Comparison of ENCODE assay signal across 17 cellular contexts in the genomic region with DNA sequence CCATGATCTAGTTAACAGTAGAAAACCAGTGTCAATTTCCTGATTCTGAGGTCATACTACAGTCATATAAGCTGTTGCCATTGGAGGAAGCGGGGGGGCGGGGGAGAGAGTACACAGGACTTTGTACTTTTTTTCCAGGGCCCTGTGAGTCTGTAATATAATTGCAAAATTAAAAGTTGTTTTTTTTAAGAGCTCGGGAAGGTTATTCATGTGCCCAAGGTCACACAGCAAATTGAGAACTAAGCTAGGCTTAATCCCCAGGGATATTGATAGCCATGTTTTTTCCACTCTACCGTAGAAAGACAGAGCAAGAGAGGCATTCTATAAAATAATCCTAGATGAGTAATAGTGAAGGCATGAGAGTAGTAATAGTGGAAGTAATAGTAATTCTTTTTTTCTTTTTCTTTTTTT.
DNase-seq lines count a peak whose midpoint lies in the region; ATAC-seq, FAIRE-seq and TF ChIP-seq lines count a peak whose summit lies in the region.
"Had no signal": no experiment of that assay in that cellular context is flagged by ENCODE, and none has a peak within 500 bp of the region (broad histone marks: within the 10 kb centered on the region; RNA-seq: fewer than 3 reads in every experiment).

No MANE protein-coding gene starts in this region.

- POLR2A ChIA-PET in A549 (lab: Yijun Ruan, JAX) = no interaction called here

- H3K4me1 ChIP-seq in A549 = peaks cover 28% of the 10 kb centered on the region
- H3K4me1 ChIP-seq in right lobe of liver = peaks cover 0 to 20% (median 9%) of the 10 kb centered on the region in 4 donors
- H3K4me1 ChIP-seq: breast epithelium had no signal

- FAIRE-seq in A549 (lab: Jason Lieb, UNC) = no peak

- no peak for TF ChIP-seq RAD21 in A549 (conservative IDR thresholded peaks at IDR 0.05 in 1 of 2, IDR thresholded peaks at IDR 0.05 in 1 of 2)

- TF ChIP-seq EP300 in A549 (IDR thresholded peaks at IDR 0.05) = no peak

- CTCF ChIA-PET in A549 (lab: Yijun Ruan, JAX) = interaction anchor here (0.6 to 1.2 kb wide), 4 partner anchors 13 to 689 kb away, joined by 3 to 4 read pairs (median 3); no protein-coding TSS in a partner anchor

- ATAC-seq in A549 (peak; percentile 67 to 78; a peak in 4 of 6 replicates), right lobe of liver (peak; percentile 69 to 79 (median 75)), HG03354 (IDR thresholded peaks at IDR 0.05; ENCODE audit: poor library complexity, severe bottlenecking, unreplicated experiment) (no peak)
- ATAC-seq: activated CD8-positive, alpha-beta T cell treated with anti-CD3 and anti-CD28 coated beads, Interleukin-2, amount 10 ng/mL, durations not matched to agents 7 days and 5 days; Panc1 had no signal

- TF ChIP-seq CTCF in A549 (IDR thresholded peaks at IDR 0.05) (no peak), right lobe of liver (IDR thresholded peaks at IDR 0.05) (no peak)

- H3K4me3 ChIP-seq in A549 (no peak overlapping the region), MG63 (no peak overlapping the region), right lobe of liver (no peak overlapping the region)
- H3K4me3 ChIP-seq: breast epithelium, tibial nerve had no signal

- peak in 1 of 2 experiments; percentile 38 for DNase-seq in A549 (ENCODE audit: low read depth in 1 of 2, low spot score in 1 of 2)
- DNase-seq in MG63 = peak; percentile 59
- DNase-seq in dedifferentiated amniotic fluid mesenchymal stem cell (ENCODE audit: extremely low spot score) = peak; percentile 46
- DNase-seq in right lobe of liver = peak; percentile 77 to 86 (median 81)
- no peak for DNase-seq in NCI-H2171 (lab: John Stamatoyannopoulos, UW)
- no peak for DNase-seq in C1 segment of cervical spinal cord (lab: John Stamatoyannopoulos, UW)
- no peak for DNase-seq in midbrain (lab: John Stamatoyannopoulos, UW)
- DNase-seq: activated CD8-positive, alpha-beta T cell treated with anti-CD3 and anti-CD28 coated beads, Interleukin-2, amount 10 ng/mL, durations not matched to agents 7 days and 5 days; activated gamma-delta T cell treated with Interleukin-2 at 50 U/mL for 16 hours; COR-L47; mammary epithelial cell; NCI-H1417 treated with DMSO at 0.1 percent for 48 hours; NCI-H510A treated with DMSO at 0.1 percent for 48 hours had no signal

- no peaks in the 10 kb centered on the region for H3K9me3 ChIP-seq in A549
- H3K9me3 ChIP-seq in MG63 = no peaks in the 10 kb centered on the region
- H3K9me3 ChIP-seq in right lobe of liver = no peaks in the 10 kb centered on the region

- peak overlapping the region; percentile 63 to 80 for H3K27ac ChIP-seq in A549
- peak overlapping the region; percentile 84 to 93 (median 91) for H3K27ac ChIP-seq in right lobe of liver
- H3K27ac ChIP-seq: breast epithelium, tibial nerve had no signal

- WGBS in A549 (ENCODE audit: missing lambda C conversion rate) = 23% methylated on average over 4 of the region's 4 CpGs
- 23% methylated on average over 4 of the region's 4 CpGs for WGBS in right lobe of liver (ENCODE audit: insufficient coverage, low coverage, low lambda C conversion rate, missing lambda C conversion rate)

- no peak for TF ChIP-seq POLR2A in A549 (IDR thresholded peaks at IDR 0.05; ENCODE audit: low read length)
- TF ChIP-seq POLR2A in right lobe of liver (IDR thresholded peaks at IDR 0.05) = no peak

- H3K36me3 ChIP-seq in MG63 (no peaks in the 10 kb centered on the region), right lobe of liver (no peaks in the 10 kb centered on the region)
- H3K36me3 ChIP-seq: breast epithelium, tibial nerve had no signal

- H3K4me2 ChIP-seq in A549 = peak overlapping the region; percentile 78

- H3K27me3 ChIP-seq in MG63 (no peaks in the 10 kb centered on the region), right lobe of liver (no peaks in the 10 kb centered on the region)
- H3K27me3 ChIP-seq: breast epithelium, tibial nerve had no signal

- intact Hi-C loops in right lobe of liver (cut with DNase I) = no loop called here

TF ChIP-seq in A549, 52 proteins besides CTCF, POLR2A, EP300 and RAD21:
- TF ChIP-seq ESRRA (IDR thresholded peaks at IDR 0.05; ENCODE audit: borderline replicate concordance, low read length) (peak; percentile 41; the same call in 1 of the 2 replicates), ZC3H11A (IDR thresholded peaks at IDR 0.05) (no peak), HOXB13 (CRISPR knock-in tag; IDR thresholded peaks at IDR 0.05; ENCODE audit: low read depth) (no peak), TP53 (CRISPR knock-in tag; IDR thresholded peaks at IDR 0.05) (no peak), SREBF2 (IDR thresholded peaks at IDR 0.05) (no peak), BHLHE40 (IDR thresholded peaks at IDR 0.05; ENCODE audit: low read depth, low read length) (no peak), FOSL2 (IDR thresholded peaks at IDR 0.05) (no peak), FOSL2 (CRISPR knock-in tag; IDR thresholded peaks at IDR 0.05) (no peak)
TF ChIP-seq in A549: peak in this region for 1.

Comparison
In these comparisons a context has a peak if more than half of its experiments do, and no peak if none do; other contexts are left out.
1. DNase-seq: peak in MG63 (single experiment), dedifferentiated amniotic fluid mesenchymal stem cell (single experiment) and right lobe of liver (3 of 3); none in NCI-H2171 (single experiment), C1 segment of cervical spinal cord (0 of 14) and midbrain (single experiment).